In genomic region chr3:57694146-57694545, GRCh38 we compare ENCODE assay signal across 15 cellular contexts. TPM values are rescaled to one million over a fixed set of nuclear protein-coding genes. Genes with fewer than 3 reads are reported as not detected.
A peak's percentile ranks its signal among the peaks of the same experiment; 100 is the strongest.
DNase-seq lines count a peak whose midpoint lies in the region; ATAC-seq, FAIRE-seq and TF ChIP-seq lines count a peak whose summit lies in the region.
"Had no signal": no experiment of that assay in that cellular context is flagged by ENCODE, and none has a peak within 500 bp of the region (broad histone marks: within the 10 kb centered on the region; RNA-seq: fewer than 3 reads in every experiment).

No MANE protein-coding gene starts in this region.

- H3K27me3 ChIP-seq in CD4-positive, alpha-beta T cell (ENCODE audit: control insufficient read depth, insufficient read depth, low read length), result no peaks in the 10 kb centered on the region
- H3K27me3 ChIP-seq in DND-41 (ENCODE audit: insufficient read depth, low read length, poor library complexity) (no peaks in the 10 kb centered on the region), GM12878 (replicated peaks in 1 of 2; ENCODE audit: control insufficient read depth in 2 of 2, insufficient read depth in 2 of 2, low read length in 1 of 2) (no peaks in the 10 kb centered on the region), MG63 (no peaks in the 10 kb centered on the region), aorta (ENCODE audit: control insufficient read depth in 1 of 2, insufficient read depth in 2 of 2, low read length in 1 of 2) (no peaks in the 10 kb centered on the region)
- H3K27me3 ChIP-seq: BLaER1 had no signal

- no peak for TF ChIP-seq POLR2A in GM12878 (IDR thresholded peaks at IDR 0.05; ENCODE audit: low read depth, low read length)

- SMC1A ChIA-PET in GM12878 (lab: Charles Lee; ENCODE audit: uncharacterized antibody, unreplicated experiment), result no interaction called here

- no peak for DNase-seq in CD4-positive, alpha-beta T cell
- DNase-seq in DND-41, result no peak
- no peak for DNase-seq in GM12878 (ENCODE audit: low read depth, low spot score)
- no peak for DNase-seq in natural killer cell
- no peak for DNase-seq in MG63
- DNase-seq in aorta, result no peak
- DNase-seq in H4 (ENCODE audit: low spot score), result no peak
- DNase-seq: activated CD4-positive, CD25-positive, alpha-beta regulatory T cell; NCI-H1092 treated with DMSO at 0.1 percent for 48 hours; NCI-H345; stimulated activated CD4-positive, alpha-beta T cell treated with anti-CD3 and anti-CD28 coated beads, Interleukin-2, amount 100 ng/mL, for 48 hours had no signal

- H3K4me1 ChIP-seq in DND-41 (ENCODE audit: insufficient read depth, low read length) (peaks cover 38% of the 10 kb centered on the region), GM12878 (ENCODE audit: control insufficient read depth, insufficient read depth, low read length) (peaks cover 5% of the 10 kb centered on the region; the same call in 1 of the 2 replicates), aorta (ENCODE audit: control insufficient read depth in 1 of 2, insufficient read depth in 2 of 2, low read length in 2 of 2) (peaks cover 3 to 4% of the 10 kb centered on the region in 2 donors)

- H3K9me3 Mint-ChIP-seq in CD4-positive, alpha-beta T cell, result no peaks in the 10 kb centered on the region
- H3K9me3 Mint-ChIP-seq in natural killer cell, result no peaks in the 10 kb centered on the region

- POLR2A ChIA-PET in CD4-positive, alpha-beta T cell (lab: Charles Lee), result interaction anchor here (2.3 to 3.1 kb wide), 2 partner anchors 62 to 97 kb away, joined by 34 to 41 read pairs; partner anchors contain the start of genes ARF4 and SLMAP
- POLR2A ChIA-PET in GM12878 (lab: Charles Lee), result no interaction called here

- H3K4me2 ChIP-seq in DND-41 (ENCODE audit: insufficient read depth, low read length) (peak overlapping the region; percentile 83; the same call in 1 of the 2 replicates), GM12878 (ENCODE audit: control insufficient read depth, insufficient read depth) (no peak overlapping the region)

- whole genome bisulfite sequencing in GM12878 (ENCODE audit: insufficient coverage, insufficient replicate concordance, low lambda C conversion rate, missing lambda C conversion rate), result 63% methylated on average over 13 of the region's 13 CpGs
- 88 to 91% methylated on average over 13 of the region's 13 CpGs for WGBS in aorta, 2 donors

- peaks cover 26% of the 10 kb centered on the region for H4K20me1 ChIP-seq in DND-41 (ENCODE audit: insufficient read depth, low read length)
- no peaks in the 10 kb centered on the region for H4K20me1 ChIP-seq in GM12878 (ENCODE audit: control insufficient read depth, insufficient read depth)

- no peak for FAIRE-seq in GM12878 (lab: Jason Lieb, UNC)
- FAIRE-seq: endothelial cell of umbilical vein had no signal

- H3K79me2 ChIP-seq in DND-41 (ENCODE audit: insufficient read depth, low read length) (peaks cover 46% of the 10 kb centered on the region), GM12878 (ENCODE audit: control insufficient read depth, insufficient read depth, low read length) (peaks cover 32% of the 10 kb centered on the region)

- CTCF ChIA-PET in CD4-positive, alpha-beta T cell (lab: Charles Lee), result no interaction called here
- CTCF ChIA-PET in GM12878 (lab: Yijun Ruan, JAX), result no interaction called here

- H3K4me3 ChIP-seq in DND-41 (ENCODE audit: low read depth in 1 of 2, low read length in 2 of 2), result no peak overlapping the region
- H3K4me3 ChIP-seq in GM12878, result no peak overlapping the region
- H3K4me3 ChIP-seq in MG63, result no peak overlapping the region
- H3K4me3 ChIP-seq in aorta (ENCODE audit: low read length in 2 of 2), result no peak overlapping the region
- H3K4me3 ChIP-seq: SK-N-MC had no signal

- intact Hi-C loops in CD4-positive, alpha-beta T cell (cut with DNase I, micrococcal nuclease), result loop anchor here (1.0 to 10.0 kb wide), 5 partner anchors 37 to 543 kb away; partner anchors contain the start of genes ABHD6 (in 1 of the 2) and APPL1 (in 1 of the 2)
- intact Hi-C loops in GM12878 (cut with micrococcal nuclease; ENCODE audit: unreplicated experiment), result loop anchor here (5.0 kb wide), 1 partner anchor 137 kb away; the partner anchor contains the start of gene PDE12
- intact Hi-C loops in natural killer cell (cut with micrococcal nuclease), result loop anchor here (5.0 kb wide), 1 partner anchor 137 kb away; the partner anchor contains the start of gene PDE12
- intact Hi-C loops in aorta (cut with DNase I), result loop anchor here (5.0 kb wide), 3 partner anchors 63 to 137 kb away; partner anchors contain the start of genes ARF4 (in 1 of the 2), PDE12 (in 1 of the 2) and SLMAP (in 1 of the 2)

- no peaks in the 10 kb centered on the region for H3K27me3 Mint-ChIP-seq in CD4-positive, alpha-beta T cell
- no peaks in the 10 kb centered on the region for H3K27me3 Mint-ChIP-seq in natural killer cell (ENCODE audit: low read depth in 2 of 2)

- H3K9me3 ChIP-seq in CD4-positive, alpha-beta T cell (ENCODE audit: control insufficient read depth, low read length), result no peaks in the 10 kb centered on the region
- H3K9me3 ChIP-seq in DND-41 (ENCODE audit: insufficient read depth, low read length, severe bottlenecking) (no peaks in the 10 kb centered on the region), GM12878 (replicated peaks; ENCODE audit: control insufficient read depth, insufficient read depth, low read length) (no peaks in the 10 kb centered on the region), MG63 (no peaks in the 10 kb centered on the region), aorta (ENCODE audit: control insufficient read depth, low read length) (no peaks in the 10 kb centered on the region)
- H3K9me3 ChIP-seq: BLaER1 had no signal

- ATAC-seq in CD4-positive, alpha-beta T cell (ENCODE audit: poor library complexity), result no peak
- no peak for ATAC-seq in DND-41 (ENCODE audit: insufficient read depth, low read depth)
- ATAC-seq in GM12878, result no peak
- no peak for ATAC-seq in natural killer cell
- no peak for ATAC-seq in aorta (ENCODE audit: low FRiP score)
- ATAC-seq in HG02623 (IDR thresholded peaks at IDR 0.05; ENCODE audit: unreplicated experiment), result no peak

- no peak overlapping the region for H3K27ac ChIP-seq in CD4-positive, alpha-beta T cell (ENCODE audit: low read depth, low read length)
- H3K27ac ChIP-seq in DND-41 (ENCODE audit: low read length) (no peak overlapping the region), GM12878 (ENCODE audit: control insufficient read depth, insufficient read depth) (no peak overlapping the region), aorta (ENCODE audit: low read depth in 1 of 2, low read length in 2 of 2) (no peak overlapping the region)
- H3K27ac ChIP-seq: SK-N-MC had no signal

- TF ChIP-seq EP300 in GM12878 (IDR thresholded peaks at IDR 0.05; ENCODE audit: borderline replicate concordance in 1 of 2, control insufficient read depth in 1 of 2, low read depth in 2 of 2, low read length in 2 of 2), result no peak

- peak overlapping the region; percentile 94 for H3K27ac Mint-ChIP-seq in CD4-positive, alpha-beta T cell
- H3K27ac Mint-ChIP-seq in natural killer cell, result peak overlapping the region; percentile 94 to 97

- H2AFZ ChIP-seq in DND-41 (ENCODE audit: low read depth, low read length) (peak overlapping the region; percentile 77), GM12878 (ENCODE audit: control insufficient read depth, low read depth, low read length) (no peak overlapping the region)

- H3K36me3 Mint-ChIP-seq in CD4-positive, alpha-beta T cell (ENCODE audit: low read depth), result peaks cover 17% of the 10 kb centered on the region
- H3K36me3 Mint-ChIP-seq in natural killer cell, result no peaks in the 10 kb centered on the region

- H3K4me1 Mint-ChIP-seq in CD4-positive, alpha-beta T cell (ENCODE audit: low read depth), result peaks cover 34% of the 10 kb centered on the region
- peaks cover 14 to 30% of the 10 kb centered on the region in 2 donors for H3K4me1 Mint-ChIP-seq in natural killer cell

- no peak for TF ChIP-seq RAD21 in GM12878 (IDR thresholded peaks at IDR 0.05; ENCODE audit: insufficient read depth, low read depth, low read length)

- in situ Hi-C loops in GM12878 (cut with MboI), result no loop called here

- no peak for TF ChIP-seq CTCF in CD4-positive, alpha-beta T cell (IDR thresholded peaks at IDR 0.05)
- TF ChIP-seq CTCF in DND-41 (IDR thresholded peaks at IDR 0.05; ENCODE audit: borderline replicate concordance, extremely low read depth, low read length, poor library complexity, severe bottlenecking) (no peak), GM12878 (IDR thresholded peaks at IDR 0.05 in 2 of 3, conservative IDR thresholded peaks at IDR 0.05 in 1 of 3; ENCODE audit: control insufficient read depth in 2 of 3, extremely low read depth in 1 of 3, insufficient read depth in 1 of 3, low read depth in 3 of 3, low read length in 3 of 3) (no peak), natural killer cell (IDR thresholded peaks at IDR 0.05) (no peak)

- H3K4me3 Mint-ChIP-seq in CD4-positive, alpha-beta T cell, result peak overlapping the region; percentile 83
- H3K4me3 Mint-ChIP-seq in natural killer cell, result peak overlapping the region; percentile 45

- H3K36me3 ChIP-seq in DND-41 (ENCODE audit: insufficient read depth, low read length) (peaks cover 7% of the 10 kb centered on the region; the same call in 1 of the 2 replicates), GM12878 (ENCODE audit: control insufficient read depth in 2 of 2, insufficient read depth in 2 of 2, low read length in 1 of 2) (no peaks in the 10 kb centered on the region), MG63 (no peaks in the 10 kb centered on the region), aorta (ENCODE audit: control insufficient read depth in 1 of 2, insufficient read depth in 2 of 2, low read length in 1 of 2) (no peaks in the 10 kb centered on the region)

- H3K9ac ChIP-seq in DND-41 (ENCODE audit: low read depth, low read length), result no peak overlapping the region
- no peak overlapping the region for H3K9ac ChIP-seq in GM12878 (ENCODE audit: control insufficient read depth, insufficient read depth, low read length)

- BruUV-seq in GM12878 (replicated peaks; lab: Mats Ljungman, UMichigan), result no TSS peak

- RAD21 ChIA-PET in GM12878 (lab: Charles Lee; ENCODE audit: unreplicated experiment), result no interaction called here

RNA-seq across cellular contexts. Expression of gene DENND6A, which starts 1.3 kb away (rescaled TPM):
- 10 to 100 TPM; 67.2 to 74.4 TPM for total RNA-seq in CD4-positive, alpha-beta T cell
- total RNA-seq in GM12878 (2013; cell fraction: nucleolus; rRNA removed), result 35.1 and 47.7 TPM in 2 replicates
- total RNA-seq in GM12878 (2014; rRNA removed) (10.9 and 20.2 TPM in 2 replicates), GM12878 (2014; rRNA removed; fragmentation: Illumina TruSeq; extraction: Trizol) (13.6 and 17.5 TPM in 2 replicates), GM12878 (2021) (13.0 and 15.3 TPM in 2 replicates), natural killer cell (10 to 100 TPM; 54.5 to 69.8 (median 57.1) TPM), aorta (10 to 100 TPM; 38.6 to 41.0 TPM)
- 2.8 TPM for polyA plus RNA-seq in GM12878 (2011; ENCODE audit: low read depth)
- polyA plus RNA-seq in GM12878 (2011; rRNA removed) (14.0 and 18.6 TPM in 2 replicates), GM12878 (2014; fragmentation: Illumina TruSeq; extraction: Trizol) (8.5 and 8.8 TPM in 2 replicates), GM12878 (2014; fragmentation: Nextera tagmentation; extraction: Ambion mirVana) (1 to 10 TPM; 1.8 to 3.5 TPM), GM12878 (2014; rRNA removed) (6.7 and 7.8 TPM in 2 replicates), GM12878 (2016; fragmentation: Nextera tagmentation; extraction: Ambion mirVana) (10 to 100 TPM in 1 of 2 experiments, 1 to 10 TPM in 1; 9.7 to 11.1 TPM), aorta (10 to 100 TPM in 1 of 2 donors, 1 to 10 TPM in 1; 9.1 to 17.5 TPM)
- 7.3 and 7.6 TPM in 2 replicates for polyA plus RNA-seq in GM12878 (2011; cell fraction: cytosol; rRNA removed)
- 7.7 and 9.6 TPM in 2 replicates for polyA plus RNA-seq in GM12878 (2011; cell fraction: nucleus; rRNA removed)
- polyA plus RNA-seq in GM12878 (2012), result 5.8 and 11.1 TPM in 2 replicates
- 14.7 and 18.6 TPM in 2 replicates for polyA minus RNA-seq in GM12878 (2011; rRNA and poly(A)+ RNA removed)
- 8.7 and 8.9 TPM in 2 replicates for polyA minus RNA-seq in GM12878 (2011; cell fraction: cytosol; rRNA and poly(A)+ RNA removed)
- polyA minus RNA-seq in GM12878 (2011; cell fraction: nucleus; rRNA and poly(A)+ RNA removed), result 6.2 and 7.1 TPM in 2 replicates
- total RNA-seq in MG63 (2014; rRNA removed; shearing (Covaris generic); ENCODE audit: low replicate concordance), result 3.6 and 17.8 TPM in 2 replicates
- 8.9 and 10.0 TPM in 2 replicates for total RNA-seq in H4 (2014; rRNA removed; shearing (Covaris generic))
